Comparison of ENCODE assay signal across 23 cellular contexts in genomic region chr17:6512552-6512951, GRCh38. TPM values are rescaled to one million over a fixed set of nuclear protein-coding genes. Genes with fewer than 3 reads are reported as not detected.
A peak's percentile ranks its signal among the peaks of the same experiment; 100 is the strongest.
DNase-seq lines count a peak whose midpoint lies in the region; ATAC-seq, FAIRE-seq and TF ChIP-seq lines count a peak whose summit lies in the region.
"Had no signal": no experiment of that assay in that cellular context is flagged by ENCODE, and none has a peak within 500 bp of the region (broad histone marks: within the 10 kb centered on the region; RNA-seq: fewer than 3 reads in every experiment).

No MANE protein-coding gene starts in this region.

- no peaks in the 10 kb centered on the region for H3K9me3 Mint-ChIP-seq in endodermal cell
- H3K9me3 Mint-ChIP-seq in activated T-cell treated with anti-CD3 and anti-CD28 coated beads, Interleukin-2, amount 50 U/mL, for 24 hours: no peaks in the 10 kb centered on the region
- H3K9me3 Mint-ChIP-seq: CD8-positive, alpha-beta T cell had no signal

- POLR2A ChIA-PET in A549 (lab: Yijun Ruan, JAX): no interaction called here

- no peak overlapping the region for H2BK120ac ChIP-seq in mesendoderm (ENCODE audit: low read depth, low read length)

- no peaks in the 10 kb centered on the region for H3K79me2 ChIP-seq in mesendoderm (ENCODE audit: control insufficient read depth, insufficient read depth, low read length)

- no peak overlapping the region for H2AK5ac ChIP-seq in mesendoderm (ENCODE audit: low read length)

- no peak overlapping the region for H3K4me3 ChIP-seq in A549
- no peak overlapping the region for H3K4me3 ChIP-seq in endodermal cell (ENCODE audit: low read length)
- no peak overlapping the region for H3K4me3 ChIP-seq in mesendoderm (ENCODE audit: low read length)
- H3K4me3 ChIP-seq: BLaER1 treated with 17β-estradiol and CSF1 and Interleukin-3, amounts not matched to agents 10 nM and 100 nM; GM23248 had no signal

- H3K27me3 Mint-ChIP-seq in endodermal cell (ENCODE audit: insufficient read depth): peaks cover 2% of the 10 kb centered on the region
- peaks cover 17% of the 10 kb centered on the region for H3K27me3 Mint-ChIP-seq in activated T-cell treated with anti-CD3 and anti-CD28 coated beads, Interleukin-2, amount 50 U/mL, for 24 hours

- no peak for TF ChIP-seq EP300 in A549 (IDR thresholded peaks at IDR 0.05)

- no peak overlapping the region for H2BK15ac ChIP-seq in mesendoderm (replicated peaks; ENCODE audit: low read depth)

- H2BK5ac ChIP-seq in mesendoderm (ENCODE audit: low read length): no peak overlapping the region

- H3K9me3 ChIP-seq in A549 (no peaks in the 10 kb centered on the region), endodermal cell (ENCODE audit: control insufficient read depth, low read length) (no peaks in the 10 kb centered on the region)
- H3K9me3 ChIP-seq: BLaER1 treated with 17β-estradiol and CSF1 and Interleukin-3, amounts not matched to agents 10 nM and 100 nM had no signal

- H3K27me3 ChIP-seq in endodermal cell (ENCODE audit: control insufficient read depth, insufficient read depth, low read length, poor library complexity, severe bottlenecking): no peaks in the 10 kb centered on the region
- H3K27me3 ChIP-seq in mesendoderm (ENCODE audit: insufficient read depth, low read length, poor library complexity): no peaks in the 10 kb centered on the region
- H3K27me3 ChIP-seq: BLaER1 treated with 17β-estradiol and CSF1 and Interleukin-3, amounts not matched to agents 10 nM and 100 nM had no signal

- WGBS in A549 (ENCODE audit: missing lambda C conversion rate): 42% methylated on average over 2 of the region's 2 CpGs
- WGBS in endodermal cell (ENCODE audit: insufficient coverage in 1 of 2, insufficient read length in 1 of 2), 2 experiments: 76 to 89% methylated on average over 1 to 2 of the region's 2 CpGs
- no CpG with 5 or more reads among the region's 2 CpGs for WGBS in mesendoderm (ENCODE audit: extremely low coverage, insufficient coverage, low lambda C conversion rate)

- H3K4ac ChIP-seq in mesendoderm (ENCODE audit: low read depth, low read length): no peak overlapping the region

- no peak overlapping the region for H3K18ac ChIP-seq in mesendoderm (ENCODE audit: low read length)

- peak; percentile 67 for FAIRE-seq in A549 (lab: Jason Lieb, UNC)
- FAIRE-seq: GM12891, GM19239 had no signal

- ATAC-seq in A549 (no peak), GM21528 (IDR thresholded peaks at IDR 0.05; ENCODE audit: low FRiP score, unreplicated experiment) (no peak)
- ATAC-seq: CD8-positive, alpha-beta T cell had no signal

- DNase-seq in A549 (ENCODE audit: low read depth in 1 of 2, low spot score in 1 of 2) (no peak), endodermal cell (peak; percentile 10), lung microvascular endothelial cell (ENCODE audit: low read depth in 2 of 2) (peak; percentile 67 to 70), mesendoderm (no peak), NCI-H1694 (lab: John Stamatoyannopoulos, UW) (no peak)
- no peak for DNase-seq in activated T-cell treated with anti-CD3 and anti-CD28 coated beads, Interleukin-2, amount 50 U/mL, for 24 hours
- DNase-seq: 8988T; CD8-positive, alpha-beta T cell; COR-L47; DMS 273 treated with DMSO at 0.1 percent for 48 hours; DMS53; DND-41; EL; GM23248; HCEC 1CT had no signal

- TF ChIP-seq RAD21 in A549 (conservative IDR thresholded peaks at IDR 0.05 in 1 of 2, IDR thresholded peaks at IDR 0.05 in 1 of 2): no peak

- no peaks in the 10 kb centered on the region for H3K4me1 Mint-ChIP-seq in endodermal cell
- H3K4me1 Mint-ChIP-seq in activated T-cell treated with anti-CD3 and anti-CD28 coated beads, Interleukin-2, amount 50 U/mL, for 24 hours (ENCODE audit: low read depth): no peaks in the 10 kb centered on the region
- H3K4me1 Mint-ChIP-seq: B cell, IgD-negative memory B cell had no signal

- TF ChIP-seq POLR2A in A549 (IDR thresholded peaks at IDR 0.05; ENCODE audit: low read length): no peak

- no peaks in the 10 kb centered on the region for H3K36me3 Mint-ChIP-seq in endodermal cell (ENCODE audit: low read depth)
- H3K36me3 Mint-ChIP-seq in activated T-cell treated with anti-CD3 and anti-CD28 coated beads, Interleukin-2, amount 50 U/mL, for 24 hours (ENCODE audit: low read depth): no peaks in the 10 kb centered on the region
- H3K36me3 Mint-ChIP-seq: CD8-positive, alpha-beta T cell had no signal

- H3K4me1 ChIP-seq in A549 (peaks cover 32% of the 10 kb centered on the region), endodermal cell (ENCODE audit: control insufficient read depth, insufficient read depth, low read length) (no peaks in the 10 kb centered on the region), mesendoderm (ENCODE audit: control insufficient read depth, low read depth, low read length) (peaks cover 2% of the 10 kb centered on the region)

- H3K36me3 ChIP-seq in endodermal cell (ENCODE audit: control insufficient read depth, insufficient read depth, low read length): no peaks in the 10 kb centered on the region
- no peaks in the 10 kb centered on the region for H3K36me3 ChIP-seq in mesendoderm (ENCODE audit: control insufficient read depth, insufficient read depth, low read length)
- H3K36me3 ChIP-seq: BLaER1 treated with 17β-estradiol and CSF1 and Interleukin-3, amounts not matched to agents 10 nM and 100 nM had no signal

- no peak overlapping the region for H3K4me3 Mint-ChIP-seq in endodermal cell
- H3K4me3 Mint-ChIP-seq in activated T-cell treated with anti-CD3 and anti-CD28 coated beads, Interleukin-2, amount 50 U/mL, for 24 hours: no peak overlapping the region
- H3K4me3 Mint-ChIP-seq: B cell; CD8-positive, alpha-beta T cell; IgD-negative memory B cell had no signal

- no peak overlapping the region for H3K27ac Mint-ChIP-seq in endodermal cell
- H3K27ac Mint-ChIP-seq in activated T-cell treated with anti-CD3 and anti-CD28 coated beads, Interleukin-2, amount 50 U/mL, for 24 hours: no peak overlapping the region
- H3K27ac Mint-ChIP-seq: B cell; CD8-positive, alpha-beta T cell; IgD-negative memory B cell had no signal

- H4K8ac ChIP-seq in mesendoderm (ENCODE audit: low read depth, low read length): no peak overlapping the region

- H3K4me2 ChIP-seq in A549 (no peak overlapping the region), mesendoderm (ENCODE audit: low read length) (no peak overlapping the region)

- no peak overlapping the region for H3K56ac ChIP-seq in mesendoderm (ENCODE audit: low read length)

- H3K79me1 ChIP-seq in mesendoderm (ENCODE audit: low read length): no peaks in the 10 kb centered on the region

- no peak overlapping the region for H3K27ac ChIP-seq in A549
- peak overlapping the region; percentile 76 for H3K27ac ChIP-seq in VCaP
- no peak overlapping the region for H3K27ac ChIP-seq in endodermal cell (ENCODE audit: low read depth, low read length)
- H3K27ac ChIP-seq in mesendoderm (ENCODE audit: low read depth, low read length): no peak overlapping the region
- H3K27ac ChIP-seq: BLaER1 treated with 17β-estradiol and CSF1 and Interleukin-3, amounts not matched to agents 10 nM and 100 nM; GM23248; HL-60 had no signal

- no peak for TF ChIP-seq CTCF in A549 (IDR thresholded peaks at IDR 0.05)
- TF ChIP-seq CTCF in VCaP (conservative IDR thresholded peaks at IDR 0.05): no peak
- TF ChIP-seq CTCF in endodermal cell (conservative IDR thresholded peaks at IDR 0.05): no peak

- no peak overlapping the region for H3K9ac ChIP-seq in endodermal cell (ENCODE audit: extremely low read depth, low read length, poor library complexity, severe bottlenecking)
- H3K9ac ChIP-seq in mesendoderm (ENCODE audit: low read length): no peak overlapping the region
- H3K9ac ChIP-seq: BLaER1 treated with 17β-estradiol and CSF1 and Interleukin-3, amounts not matched to agents 10 nM and 100 nM; GM23248 had no signal

- CTCF ChIA-PET in A549 (lab: Yijun Ruan, JAX): interaction anchor here (1.1 to 2.0 kb wide), 2 partner anchors 10 to 39 kb away, joined by 4 to 6 read pairs; no protein-coding TSS in a partner anchor

- no peak overlapping the region for H4K5ac ChIP-seq in mesendoderm (ENCODE audit: low read length)

- H3K23ac ChIP-seq in mesendoderm (ENCODE audit: low read length): no peak overlapping the region

TF ChIP-seq in A549, 52 proteins besides CTCF, POLR2A, EP300 and RAD21 (continues in another document):
- TF ChIP-seq E2F6 (IDR thresholded peaks at IDR 0.05; ENCODE audit: borderline replicate concordance, low read depth): no peak
- TF ChIP-seq KDM5A (IDR thresholded peaks at IDR 0.05): no peak
- no peak for TF ChIP-seq JUNB (IDR thresholded peaks at IDR 0.05)
- no peak for TF ChIP-seq ELK1 (IDR thresholded peaks at IDR 0.05; ENCODE audit: low read depth, low read length)
- no peak for TF ChIP-seq FOSL2 (IDR thresholded peaks at IDR 0.05)
- TF ChIP-seq FOSL2 (CRISPR knock-in tag; IDR thresholded peaks at IDR 0.05): no peak
- no peak for TF ChIP-seq HDAC2 (IDR thresholded peaks at IDR 0.05)
- TF ChIP-seq JUN (IDR thresholded peaks at IDR 0.05): no peak
- no peak for TF ChIP-seq RCOR1 (IDR thresholded peaks at IDR 0.05; ENCODE audit: low read depth, low read length)

RNA-seq across cellular contexts. Expression of gene PITPNM3, which starts 43.8 kb away (rescaled TPM):
- polyA plus RNA-seq in A549 (2011; rRNA removed) (0.80 and 0.93 TPM in 2 replicates), A549 (2017; fragmentation: RNase III; extraction: RNeasy Plus Mini Kit Qiagen cat#74134 plus additional on column Dnase treatment) (1.8 to 2.3 TPM (median 2.2 TPM) in 3 replicates)
- 0.67 and 1.1 TPM in 2 replicates for polyA plus RNA-seq in A549 (2012; cell fraction: cytosol; rRNA removed)
- 3.8 and 4.0 TPM in 2 replicates for polyA plus RNA-seq in A549 (2012; cell fraction: nucleus; rRNA removed)
- 1.0 and 1.4 TPM in 2 replicates for polyA minus RNA-seq in A549 (2011; rRNA and poly(A)+ RNA removed)
- total RNA-seq in endodermal cell (1 to 10 TPM; 1.8 to 2.7 TPM), lung microvascular endothelial cell (0.20 and 0.22 TPM in 2 replicates)
- 1.1 TPM for polyA plus RNA-seq in endodermal cell (2013, experiment 1 of 2)
- 1.3 TPM for polyA plus RNA-seq in endodermal cell (2013, experiment 2 of 2)
- 0.42 TPM for polyA plus RNA-seq in mesendoderm (2013, experiment 1 of 2)
- 0.31 TPM for polyA plus RNA-seq in mesendoderm (2013, experiment 2 of 2)
- polyA plus RNA-seq: IgD-negative memory B cell had no signal

Comparison
In these comparisons a context has a peak if more than half of its experiments do, and no peak if none do; other contexts are left out.
1. DNase-seq: peak in endodermal cell (single experiment) and lung microvascular endothelial cell (2 of 2); none in A549 (0 of 2), activated T-cell treated with anti-CD3 and anti-CD28 coated beads, Interleukin-2, amount 50 U/mL, for 24 hours (single experiment), mesendoderm (single experiment) and NCI-H1694 (single experiment).